ENCODE assay signal across 8 cellular contexts in genomic region chr11:65574147-65574962, GRCh38. TPM values are rescaled to one million over a fixed set of nuclear protein-coding genes. Genes with fewer than 3 reads are reported as not detected.
DNase-seq lines count a peak whose midpoint lies in the region; ATAC-seq and TF ChIP-seq lines count a peak whose summit lies in the region.

No MANE protein-coding gene starts in this region.

- H3K27me3 Mint-ChIP-seq in activated T-cell treated with anti-CD3 and anti-CD28 coated beads, Interleukin-2, amount 50 U/mL, for 72 hours (ENCODE audit: low read depth), result no peaks in the 10 kb centered on the region
- H3K27me3 Mint-ChIP-seq in naive thymus-derived CD4-positive, alpha-beta T cell, result no peaks in the 10 kb centered on the region

- H3K9me3 ChIP-seq in Panc1 (ENCODE audit: control insufficient read depth, insufficient read depth, low read depth, low read length) (no peaks in the 10 kb centered on the region), esophagus squamous epithelium (no peaks in the 10 kb centered on the region)
- no peaks in the 10 kb centered on the region for H3K9me3 ChIP-seq in naive thymus-derived CD4-positive, alpha-beta T cell (ENCODE audit: control insufficient read depth in 2 of 3, low read length in 3 of 3)

- H3K27me3 ChIP-seq in Panc1 (ENCODE audit: control insufficient read depth, insufficient read depth, low read length) (no peaks in the 10 kb centered on the region), esophagus squamous epithelium (no peaks in the 10 kb centered on the region)
- no peaks in the 10 kb centered on the region for H3K27me3 ChIP-seq in naive thymus-derived CD4-positive, alpha-beta T cell (ENCODE audit: control insufficient read depth in 2 of 2, insufficient read depth in 2 of 2, low read length in 2 of 2)

- H3K4me1 ChIP-seq in Panc1 (ENCODE audit: control insufficient read depth, insufficient read depth, low read length), result peaks cover 50% of the 10 kb centered on the region
- peaks cover 48 to 86% (median 67%) of the 10 kb centered on the region in 3 donors for H3K4me1 ChIP-seq in esophagus squamous epithelium
- H3K4me1 ChIP-seq in naive thymus-derived CD4-positive, alpha-beta T cell (ENCODE audit: control insufficient read depth in 2 of 2, insufficient read depth in 2 of 2, low read length in 2 of 2), result peaks cover 47 to 52% of the 10 kb centered on the region in 2 donors

- H3K36me3 ChIP-seq in Panc1 (ENCODE audit: control insufficient read depth, insufficient read depth, low read length) (no peaks in the 10 kb centered on the region; the same call in 1 of the 2 replicates), esophagus squamous epithelium (peaks cover 0 to 17% (median 3%) of the 10 kb centered on the region in 3 donors)
- H3K36me3 ChIP-seq in naive thymus-derived CD4-positive, alpha-beta T cell (ENCODE audit: control insufficient read depth in 2 of 3, insufficient read depth in 3 of 3, low read length in 3 of 3), result peaks cover 0 to 13% (median 0%) of the 10 kb centered on the region in 3 experiments

- H3K4me3 ChIP-seq in Panc1 (ENCODE audit: low read depth in 2 of 2, low read length in 2 of 2) (peak overlapping the region; percentile 82 to 93), esophagus squamous epithelium (peak overlapping the region; percentile 80 to 92 (median 84))
- H3K4me3 ChIP-seq in naive thymus-derived CD4-positive, alpha-beta T cell (ENCODE audit: low read length), result peak overlapping the region; percentile 82

- peaks cover 58% of the 10 kb centered on the region for H3K4me1 Mint-ChIP-seq in activated T-cell treated with anti-CD3 and anti-CD28 coated beads, Interleukin-2, amount 50 U/mL, for 72 hours (ENCODE audit: low read depth)
- peaks cover 36 to 62% (median 53%) of the 10 kb centered on the region in 7 donors for H3K4me1 Mint-ChIP-seq in naive thymus-derived CD4-positive, alpha-beta T cell
- H3K4me1 Mint-ChIP-seq in stimulated activated effector memory CD8-positive, alpha-beta T cell treated with anti-CD3 and anti-CD28 coated beads, Interleukin-12 subunit alpha, Interleukin-12 subunit beta, amount 100 ng/mL, for 72 hours, result peaks cover 64% of the 10 kb centered on the region

- H3K9me3 Mint-ChIP-seq in activated T-cell treated with anti-CD3 and anti-CD28 coated beads, Interleukin-2, amount 50 U/mL, for 72 hours, result no peaks in the 10 kb centered on the region
- peaks cover 0 to 1% (median 0%) of the 10 kb centered on the region in 11 donors for H3K9me3 Mint-ChIP-seq in naive thymus-derived CD4-positive, alpha-beta T cell
- H3K9me3 Mint-ChIP-seq in stimulated activated effector memory CD8-positive, alpha-beta T cell treated with anti-CD3 and anti-CD28 coated beads, Interleukin-12 subunit alpha, Interleukin-12 subunit beta, amount 100 ng/mL, for 72 hours, result no peaks in the 10 kb centered on the region

- peak in 1 of 4 donors; percentile 40 for TF ChIP-seq POLR2A in esophagus squamous epithelium (IDR thresholded peaks at IDR 0.05)

- CTCF ChIA-PET in Panc1 (lab: Charles Lee), result interaction anchor here (2.2 kb wide), 1 partner anchor 20 kb away, joined by 7 read pairs; no protein-coding TSS in a partner anchor
- CTCF ChIA-PET in naive thymus-derived CD4-positive, alpha-beta T cell (lab: Charles Lee), result interaction anchor here (1.5 to 3.9 kb wide), 4 partner anchors 14 to 41 kb away, joined by 5 to 36 read pairs (median 20); partner anchors contain the start of gene PCNX3

- in situ Hi-C loops in Panc1 (cut with HindIII; ENCODE audit: low pct_unique_long_range_greater_than_20kb, low sequenced_read_pairs), result no loop called here

- peak overlapping the region; percentile 99 for H3K27ac ChIP-seq in Panc1 (ENCODE audit: low read length)
- peak overlapping the region; percentile 96 to 99 (median 98) for H3K27ac ChIP-seq in esophagus squamous epithelium
- H3K27ac ChIP-seq in naive thymus-derived CD4-positive, alpha-beta T cell (ENCODE audit: low read depth, low read length), result peak overlapping the region; percentile 96

- peak overlapping the region; percentile 93 for H3K4me3 Mint-ChIP-seq in activated T-cell treated with anti-CD3 and anti-CD28 coated beads, Interleukin-2, amount 50 U/mL, for 72 hours
- H3K4me3 Mint-ChIP-seq in naive thymus-derived CD4-positive, alpha-beta T cell, result peak overlapping the region; percentile 91 to 100 (median 94)
- peak overlapping the region; percentile 96 for H3K4me3 Mint-ChIP-seq in stimulated activated effector memory CD8-positive, alpha-beta T cell treated with anti-CD3 and anti-CD28 coated beads, Interleukin-12 subunit alpha, Interleukin-12 subunit beta, amount 100 ng/mL, for 72 hours

- H3K27ac Mint-ChIP-seq in activated T-cell treated with anti-CD3 and anti-CD28 coated beads, Interleukin-2, amount 50 U/mL, for 72 hours, result peak overlapping the region; percentile 86
- peak overlapping the region; percentile 89 to 98 (median 95) for H3K27ac Mint-ChIP-seq in naive thymus-derived CD4-positive, alpha-beta T cell
- H3K27ac Mint-ChIP-seq in stimulated activated effector memory CD8-positive, alpha-beta T cell treated with anti-CD3 and anti-CD28 coated beads, Interleukin-12 subunit alpha, Interleukin-12 subunit beta, amount 100 ng/mL, for 72 hours, result peak overlapping the region; percentile 94

- no TSS peak for BruUV-seq in Panc1 (replicated peaks; lab: Mats Ljungman, UMichigan)

- DNase-seq in Ammon's horn (ENCODE audit: low spot score), result peak; percentile 81
- DNase-seq in Panc1 (ENCODE audit: low read depth, low spot score), result no peak
- peak; percentile 92 to 94 for DNase-seq in activated T-cell treated with anti-CD3 and anti-CD28 coated beads, Interleukin-2, amount 50 U/mL, for 72 hours
- DNase-seq in esophagus squamous epithelium (lab: John Stamatoyannopoulos, UW), result peak; percentile 70
- DNase-seq in naive thymus-derived CD4-positive, alpha-beta T cell, result peak; percentile 71 to 94 (median 81)
- DNase-seq in stimulated activated effector memory CD8-positive, alpha-beta T cell treated with anti-CD3 and anti-CD28 coated beads, Interleukin-12 subunit alpha, Interleukin-12 subunit beta, amount 100 ng/mL, for 72 hours (ENCODE audit: low spot score in 2 of 2), result peak; percentile 91 to 99

- TF ChIP-seq CTCF in Panc1 (IDR thresholded peaks at IDR 0.05) (peak; percentile 100), esophagus squamous epithelium (IDR thresholded peaks at IDR 0.05) (peak; percentile 94 to 99 (median 96))

- intact Hi-C loops in Panc1 (cut with micrococcal nuclease; ENCODE audit: unreplicated experiment) (no loop called here), esophagus squamous epithelium (cut with DNase I) (loop anchor here (5.0 kb wide), 1 partner anchor 37 kb away; no protein-coding TSS in a partner anchor)
- intact Hi-C loops in naive thymus-derived CD4-positive, alpha-beta T cell (cut with micrococcal nuclease), result loop anchor here (1.0 to 5.0 kb wide), 14 partner anchors 14 to 548 kb away; partner anchors contain the start of genes SNX15 (in 2 of the 2), CFL1 (in 1 of the 2), KAT5 (in 1 of the 2) and MAP3K11 (in 1 of the 2)

- ATAC-seq in GM19023 (IDR thresholded peaks at IDR 0.05; ENCODE audit: unreplicated experiment) (peak; percentile 35), HG03565 (IDR thresholded peaks at IDR 0.05; ENCODE audit: unreplicated experiment) (peak; percentile 14), Panc1 (peak; percentile 53)
- peak; percentile 38 to 39 for ATAC-seq in activated T-cell treated with anti-CD3 and anti-CD28 coated beads, Interleukin-2, amount 50 U/mL, for 72 hours (replicated peaks in 1 of 2)
- ATAC-seq in naive thymus-derived CD4-positive, alpha-beta T cell, result peak; percentile 55
- ATAC-seq in stimulated activated effector memory CD8-positive, alpha-beta T cell treated with anti-CD3 and anti-CD28 coated beads, Interleukin-12 subunit alpha, Interleukin-12 subunit beta, amount 100 ng/mL, for 72 hours, result peak; percentile 51

- H3K36me3 Mint-ChIP-seq in activated T-cell treated with anti-CD3 and anti-CD28 coated beads, Interleukin-2, amount 50 U/mL, for 72 hours (ENCODE audit: insufficient read depth in 2 of 2), result peaks cover 11 to 12% of the 10 kb centered on the region in 2 donors
- H3K36me3 Mint-ChIP-seq in naive thymus-derived CD4-positive, alpha-beta T cell, result peaks cover 0 to 17% (median 0%) of the 10 kb centered on the region in 5 donors
- peaks cover 94% of the 10 kb centered on the region for H3K36me3 Mint-ChIP-seq in stimulated activated effector memory CD8-positive, alpha-beta T cell treated with anti-CD3 and anti-CD28 coated beads, Interleukin-12 subunit alpha, Interleukin-12 subunit beta, amount 100 ng/mL, for 72 hours

- POLR2A ChIA-PET in Panc1 (lab: Charles Lee), result no interaction called here
- POLR2A ChIA-PET in naive thymus-derived CD4-positive, alpha-beta T cell (lab: Charles Lee), result interaction anchor here (1.0 to 6.3 kb wide), 22 partner anchors 8 to 151 kb away, joined by 3 to 90 read pairs (median 24); partner anchors contain the start of genes KCNK7, LTBP3, MALAT1 and MAP3K11

- WGBS in esophagus squamous epithelium, 2 donors, result 0 to 2% methylated on average over 4 to 12 of the region's 75 CpGs

RNA-seq across cellular contexts. Expression of gene EHBP1L1, which starts 1.5 kb away (rescaled TPM):
- 108 TPM for total RNA-seq in Panc1 (2021; ENCODE audit: unreplicated experiment)
- polyA plus RNA-seq in Panc1 (2012; ENCODE audit: insufficient read length), result 109 TPM
- total RNA-seq in activated T-cell treated with anti-CD3 and anti-CD28 coated beads, Interleukin-2, amount 50 U/mL, for 72 hours, result 100 to 1,000 TPM in 1 of 2 donors, 10 to 100 TPM in 1; 93.9 to 113 TPM
- 100 to 1,000 TPM in 1 of 4 donors, 10 to 100 TPM in 3; 46.5 to 101 (median 87.4) TPM for total RNA-seq in esophagus squamous epithelium
- total RNA-seq in naive thymus-derived CD4-positive, alpha-beta T cell, result 100 to 1,000 TPM; 108 to 207 (median 128) TPM
- 10 to 100 TPM; 12.3 to 14.2 TPM for polyA plus RNA-seq in naive thymus-derived CD4-positive, alpha-beta T cell

RNA-seq across cellular contexts. Expression of gene FAM89B, which starts 2.0 kb away (rescaled TPM):
- total RNA-seq in Panc1 (2021; ENCODE audit: unreplicated experiment), result 102 TPM
- polyA plus RNA-seq in Panc1 (2012; ENCODE audit: insufficient read length), result 151 TPM
- total RNA-seq in activated T-cell treated with anti-CD3 and anti-CD28 coated beads, Interleukin-2, amount 50 U/mL, for 72 hours, result 10 to 100 TPM; 21.4 to 26.7 TPM
- 10 to 100 TPM; 12.0 to 44.1 (median 23.9) TPM for total RNA-seq in esophagus squamous epithelium
- 10 to 100 TPM; 33.0 to 59.7 (median 45.3) TPM for total RNA-seq in naive thymus-derived CD4-positive, alpha-beta T cell
- polyA plus RNA-seq in naive thymus-derived CD4-positive, alpha-beta T cell, result 100 to 1,000 TPM in 1 of 2 donors, 10 to 100 TPM in 1; 87.7 to 115 TPM

RNA-seq across cellular contexts. Expression of gene ZNRD2, which starts 4.1 kb away (rescaled TPM):
- 61.2 TPM for total RNA-seq in Panc1 (2021; ENCODE audit: unreplicated experiment)
- 138 TPM for polyA plus RNA-seq in Panc1 (2012; ENCODE audit: insufficient read length)
- 10 to 100 TPM; 23.5 to 25.1 TPM for total RNA-seq in activated T-cell treated with anti-CD3 and anti-CD28 coated beads, Interleukin-2, amount 50 U/mL, for 72 hours
- 10 to 100 TPM; 33.2 to 48.0 (median 40.0) TPM for total RNA-seq in esophagus squamous epithelium
- 10 to 100 TPM; 29.1 to 40.9 (median 32.9) TPM for total RNA-seq in naive thymus-derived CD4-positive, alpha-beta T cell
- 10 to 100 TPM; 82.6 to 86.0 TPM for polyA plus RNA-seq in naive thymus-derived CD4-positive, alpha-beta T cell

RNA-seq across cellular contexts. Expression of gene LTBP3, which starts 16.2 kb away (rescaled TPM):
- total RNA-seq in Panc1 (2021; ENCODE audit: unreplicated experiment) (133 TPM), esophagus squamous epithelium (10 to 100 TPM; 28.1 to 87.5 (median 54.0) TPM)
- polyA plus RNA-seq in Panc1 (2012; ENCODE audit: insufficient read length), result 275 TPM
- total RNA-seq in activated T-cell treated with anti-CD3 and anti-CD28 coated beads, Interleukin-2, amount 50 U/mL, for 72 hours, result 100 to 1,000 TPM; 106 TPM
- total RNA-seq in naive thymus-derived CD4-positive, alpha-beta T cell, result 100 to 1,000 TPM in 4 of 5 experiments, 10 to 100 TPM in 1; 91.4 to 288 (median 280) TPM
- polyA plus RNA-seq in naive thymus-derived CD4-positive, alpha-beta T cell, result 10 to 100 TPM; 18.7 to 41.2 TPM

RNA-seq across cellular contexts. Expression of gene KCNK7, which starts 21.2 kb away (rescaled TPM):
- 0.69 TPM for total RNA-seq in Panc1 (2021; ENCODE audit: unreplicated experiment)
- polyA plus RNA-seq in Panc1 (2012; ENCODE audit: insufficient read length), result 0.63 TPM
- total RNA-seq in activated T-cell treated with anti-CD3 and anti-CD28 coated beads, Interleukin-2, amount 50 U/mL, for 72 hours, result under 1 TPM; 0.34 to 0.39 TPM
- 10 to 100 TPM in 3 of 4 donors, 1 to 10 TPM in 1; 5.5 to 22.5 (median 15.2) TPM for total RNA-seq in esophagus squamous epithelium
- total RNA-seq in naive thymus-derived CD4-positive, alpha-beta T cell, result 1 to 10 TPM; 2.1 to 9.2 (median 4.8) TPM
- polyA plus RNA-seq in naive thymus-derived CD4-positive, alpha-beta T cell, result under 1 TPM in 1 of 2 donors, not detected in 1; 0.25 TPM
